ENCODE assay signal across 1 cellular context in the genomic region with DNA sequence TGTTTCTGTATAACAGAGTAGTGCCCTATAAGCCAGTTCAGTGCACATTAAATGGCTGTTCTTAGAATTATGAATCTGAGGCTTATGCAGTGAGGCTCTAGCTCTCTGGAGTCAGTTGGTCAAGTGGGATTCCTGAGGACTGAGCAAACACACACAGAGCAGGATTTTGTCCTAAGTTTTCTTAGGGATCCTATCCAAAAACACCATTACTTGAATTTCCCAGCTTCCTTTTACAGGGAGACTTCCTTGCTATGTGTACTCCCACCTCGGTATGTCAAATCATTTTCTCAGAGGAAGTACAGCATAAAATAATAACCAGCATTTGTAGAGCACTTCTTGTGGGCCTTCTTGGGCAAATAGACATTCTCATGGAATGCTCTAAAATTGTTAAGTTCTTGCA.
TF ChIP-seq lines count a peak whose summit lies in the region.

No MANE protein-coding gene starts in this region.

TF ChIP-seq in IMR-90, 13 proteins besides CTCF, POLR2A, EP300 and RAD21:
- TF ChIP-seq MAFK (IDR thresholded peaks at IDR 0.05; ENCODE audit: low read depth, low read length) (no peak), NFE2L2 (IDR thresholded peaks at IDR 0.05; ENCODE audit: low read depth, low read length) (no peak), CEBPB (IDR thresholded peaks at IDR 0.05; ENCODE audit: low read depth, low read length) (no peak), FOS (IDR thresholded peaks at IDR 0.05; ENCODE audit: low read depth, low read length) (no peak), MXI1 (IDR thresholded peaks at IDR 0.05; ENCODE audit: borderline replicate concordance, low read depth, low read length) (no peak), BHLHE40 (IDR thresholded peaks at IDR 0.05; ENCODE audit: low read depth, low read length) (no peak)
- TF ChIP-seq, protein P1, sequence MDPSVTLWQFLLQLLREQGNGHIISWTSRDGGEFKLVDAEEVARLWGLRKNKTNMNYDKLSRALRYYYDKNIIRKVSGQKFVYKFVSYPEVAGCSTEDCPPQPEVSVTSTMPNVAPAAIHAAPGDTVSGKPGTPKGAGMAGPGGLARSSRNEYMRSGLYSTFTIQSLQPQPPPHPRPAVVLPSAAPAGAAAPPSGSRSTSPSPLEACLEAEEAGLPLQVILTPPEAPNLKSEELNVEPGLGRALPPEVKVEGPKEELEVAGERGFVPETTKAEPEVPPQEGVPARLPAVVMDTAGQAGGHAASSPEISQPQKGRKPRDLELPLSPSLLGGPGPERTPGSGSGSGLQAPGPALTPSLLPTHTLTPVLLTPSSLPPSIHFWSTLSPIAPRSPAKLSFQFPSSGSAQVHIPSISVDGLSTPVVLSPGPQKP (IDR thresholded peaks at IDR 0.05; ENCODE audit: borderline replicate concordance, low read depth, low read length), result no peak
- TF ChIP-seq, protein P2, sequence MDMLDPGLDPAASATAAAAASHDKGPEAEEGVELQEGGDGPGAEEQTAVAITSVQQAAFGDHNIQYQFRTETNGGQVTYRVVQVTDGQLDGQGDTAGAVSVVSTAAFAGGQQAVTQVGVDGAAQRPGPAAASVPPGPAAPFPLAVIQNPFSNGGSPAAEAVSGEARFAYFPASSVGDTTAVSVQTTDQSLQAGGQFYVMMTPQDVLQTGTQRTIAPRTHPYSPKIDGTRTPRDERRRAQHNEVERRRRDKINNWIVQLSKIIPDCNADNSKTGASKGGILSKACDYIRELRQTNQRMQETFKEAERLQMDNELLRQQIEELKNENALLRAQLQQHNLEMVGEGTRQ (IDR thresholded peaks at IDR 0.05; ENCODE audit: low read depth, low read length), result no peak
